Comparison of ENCODE assay signal across 26 cellular contexts in genomic region chr9:61668846-61669245, GRCh38.
"Had no signal": no experiment of that assay in that cellular context is flagged by ENCODE, and none has a peak within 500 bp of the region (broad histone marks: within the 10 kb centered on the region; RNA-seq: fewer than 3 reads in every experiment).

No MANE protein-coding gene starts in this region.

- H3K36me3 Mint-ChIP-seq: activated naive CD4-positive, alpha-beta T cell treated with anti-CD3 and anti-CD28 coated beads, Interleukin-2, amount 10 ng/mL, durations not matched to agents 7 days and 5 days; activated naive CD8-positive, alpha-beta T cell treated with anti-CD3 and anti-CD28 coated beads, Interleukin-2, amount 10 ng/mL, durations not matched to agents 7 days and 5 days had no signal

- H3K4me3 ChIP-seq: ascending aorta, cardiac muscle cell, esophagus squamous epithelium, heart right ventricle, left lung, pancreas, prostate gland, testis, transverse colon, vagina had no signal

- H3K4me3 Mint-ChIP-seq: activated B cell treated with CpG ODN at 0.5 μM for 24 hours; activated CD8-positive, alpha-beta T cell treated with anti-CD3 and anti-CD28 coated beads, Interleukin-2, amount 10 ng/mL, durations not matched to agents 7 days and 5 days; activated naive CD4-positive, alpha-beta T cell treated with anti-CD3 and anti-CD28 coated beads, Interleukin-2, amount 10 ng/mL, durations not matched to agents 7 days and 5 days; activated naive CD8-positive, alpha-beta T cell treated with anti-CD3 and anti-CD28 coated beads, Interleukin-2, amount 10 ng/mL, durations not matched to agents 7 days and 5 days; brain; dendritic cell treated with granulocyte-macrophage colony-stimulating factor and Interleukin-4, amounts not matched to agents 40 ng/mL and 50 ng/mL, for 4 days; endodermal cell; mesothelial cell of epicardium; naive thymus-derived CD8-positive, alpha-beta T cell; neural crest cell; T-helper 17 cell had no signal

- H3K4me1 Mint-ChIP-seq: activated B cell treated with CpG ODN at 0.5 μM for 24 hours; activated naive CD4-positive, alpha-beta T cell treated with anti-CD3 and anti-CD28 coated beads, Interleukin-2, amount 10 ng/mL, durations not matched to agents 7 days and 5 days; activated naive CD8-positive, alpha-beta T cell treated with anti-CD3 and anti-CD28 coated beads, Interleukin-2, amount 10 ng/mL, durations not matched to agents 7 days and 5 days; brain; endodermal cell; mesothelial cell of epicardium; neural crest cell; T-helper 17 cell had no signal

- H3K27ac ChIP-seq: ascending aorta, cardiac muscle cell, esophagus squamous epithelium, heart right ventricle, left lung, pancreas, prostate gland, testis, transverse colon, vagina had no signal

- H3K27me3 ChIP-seq: ascending aorta, cardiac muscle cell, esophagus squamous epithelium, heart right ventricle, left lung, pancreas, testis, transverse colon, vagina had no signal

- H3K27ac Mint-ChIP-seq: activated B cell treated with CpG ODN at 0.5 μM for 24 hours; activated CD8-positive, alpha-beta T cell treated with anti-CD3 and anti-CD28 coated beads, Interleukin-2, amount 10 ng/mL, durations not matched to agents 7 days and 5 days; activated naive CD4-positive, alpha-beta T cell treated with anti-CD3 and anti-CD28 coated beads, Interleukin-2, amount 10 ng/mL, durations not matched to agents 7 days and 5 days; activated naive CD8-positive, alpha-beta T cell treated with anti-CD3 and anti-CD28 coated beads, Interleukin-2, amount 10 ng/mL, durations not matched to agents 7 days and 5 days; brain; dendritic cell treated with granulocyte-macrophage colony-stimulating factor and Interleukin-4, amounts not matched to agents 40 ng/mL and 50 ng/mL, for 4 days; endodermal cell; mesothelial cell of epicardium; naive thymus-derived CD8-positive, alpha-beta T cell; T-helper 17 cell had no signal

- H3K4me1 ChIP-seq: ascending aorta, esophagus squamous epithelium, heart right ventricle, left lung, pancreas, prostate gland, testis, transverse colon, vagina had no signal

- ATAC-seq: activated CD8-positive, alpha-beta T cell treated with anti-CD3 and anti-CD28 coated beads, Interleukin-2, amount 10 ng/mL, durations not matched to agents 7 days and 5 days; heart right ventricle; left lung; naive thymus-derived CD8-positive, alpha-beta T cell; pancreas; SK-N-SH treated with all-trans-retinoic acid at 6 μM for 48 hours; stimulated activated naive CD8-positive, alpha-beta T cell treated with anti-CD3 and anti-CD28 coated beads, Interleukin-15, Interleukin-2, amounts not matched to agents 100 U/mL and 50 U/mL, for 24 hours; T-helper 17 cell had no signal

- H3K9me3 ChIP-seq: ascending aorta, pancreas, prostate gland, testis, transverse colon, vagina had no signal

- H3K27me3 Mint-ChIP-seq: activated B cell treated with CpG ODN at 0.5 μM for 24 hours; activated naive CD4-positive, alpha-beta T cell treated with anti-CD3 and anti-CD28 coated beads, Interleukin-2, amount 10 ng/mL, durations not matched to agents 7 days and 5 days; activated naive CD8-positive, alpha-beta T cell treated with anti-CD3 and anti-CD28 coated beads, Interleukin-2, amount 10 ng/mL, durations not matched to agents 7 days and 5 days; dendritic cell treated with granulocyte-macrophage colony-stimulating factor and Interleukin-4, amounts not matched to agents 40 ng/mL and 50 ng/mL, for 4 days; naive thymus-derived CD8-positive, alpha-beta T cell; T-helper 17 cell had no signal

- DNase-seq: activated B cell treated with CpG ODN at 0.5 μM for 24 hours; activated CD8-positive, alpha-beta T cell treated with anti-CD3 and anti-CD28 coated beads, Interleukin-2, amount 10 ng/mL, durations not matched to agents 7 days and 5 days; activated gamma-delta T cell; activated naive CD4-positive, alpha-beta T cell treated with anti-CD3 and anti-CD28 coated beads, Interleukin-2, amount 10 ng/mL, durations not matched to agents 7 days and 5 days; activated naive CD8-positive, alpha-beta T cell treated with anti-CD3 and anti-CD28 coated beads, Interleukin-2, amount 10 ng/mL, durations not matched to agents 7 days and 5 days; endodermal cell; esophagus squamous epithelium; foreskin melanocyte; heart right ventricle; naive thymus-derived CD8-positive, alpha-beta T cell; retina; stimulated activated naive CD8-positive, alpha-beta T cell treated with anti-CD3 and anti-CD28 coated beads, Interleukin-15, Interleukin-2, amounts not matched to agents 100 U/mL and 50 U/mL, for 24 hours; T-helper 17 cell had no signal

- H3K36me3 ChIP-seq: ascending aorta, cardiac muscle cell, esophagus squamous epithelium, heart right ventricle, left lung, pancreas, prostate gland, transverse colon, vagina had no signal
